In the genomic region with DNA sequence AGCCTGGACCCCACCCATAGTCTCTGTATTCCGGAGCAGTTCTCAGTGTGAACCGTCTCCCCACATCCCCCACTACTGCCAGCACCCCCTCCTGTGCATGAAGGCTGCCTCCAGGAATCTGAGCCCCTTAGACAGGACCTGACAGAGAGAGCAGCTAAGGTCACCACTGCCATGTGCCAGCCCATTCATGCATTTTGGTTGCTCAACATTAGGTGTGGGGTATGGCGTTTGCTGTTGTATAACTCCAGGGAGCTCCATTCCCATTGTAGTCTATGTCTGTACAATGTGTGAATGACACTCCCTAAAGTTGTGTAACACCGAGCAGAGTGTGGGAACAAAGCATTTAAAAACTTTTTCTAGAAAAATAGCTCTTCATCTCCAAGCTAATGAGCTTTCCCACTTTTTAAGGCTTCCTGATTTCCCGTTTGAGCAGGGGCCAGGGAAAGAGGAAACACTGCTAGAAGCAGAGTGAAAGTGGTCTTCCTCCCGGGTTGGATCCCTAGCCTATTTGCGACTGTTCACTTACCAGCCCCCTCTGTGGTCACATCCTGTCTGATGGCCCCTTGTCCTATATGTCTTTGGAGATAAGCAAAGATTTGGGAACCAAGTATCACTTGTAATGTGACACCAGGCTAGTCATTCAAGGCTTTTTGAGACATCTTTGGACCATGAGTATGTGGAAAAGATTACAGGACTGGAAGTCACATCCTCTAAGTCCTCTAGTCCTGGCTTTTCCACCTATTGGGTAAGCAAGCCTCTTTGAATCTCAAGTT, we compare ENCODE assay signal across 9 cellular contexts. TPM values are rescaled to one million over a fixed set of nuclear protein-coding genes. Genes with fewer than 3 reads are reported as not detected.
A peak's percentile ranks its signal among the peaks of the same experiment; 100 is the strongest.
DNase-seq lines count a peak whose midpoint lies in the region; ATAC-seq and TF ChIP-seq lines count a peak whose summit lies in the region.
"Had no signal": no experiment of that assay in that cellular context is flagged by ENCODE, and none has a peak within 500 bp of the region (broad histone marks: within the 10 kb centered on the region; RNA-seq: fewer than 3 reads in every experiment).

No MANE protein-coding gene starts in this region.

- H3K79me2 ChIP-seq in mesendoderm (ENCODE audit: control insufficient read depth, insufficient read depth, low read length), result no peaks in the 10 kb centered on the region

- no CpG with 5 or more reads among the region's 7 CpGs for WGBS in mesendoderm (ENCODE audit: extremely low coverage, insufficient coverage, low lambda C conversion rate)

- H3K56ac ChIP-seq in mesendoderm (ENCODE audit: low read length), result peak overlapping the region; percentile 75

- peak overlapping the region; percentile 41 for H3K9ac ChIP-seq in mesendoderm (ENCODE audit: low read length)

- no peak overlapping the region for H2BK15ac ChIP-seq in mesendoderm (replicated peaks; ENCODE audit: low read depth)

- H3K27me3 ChIP-seq in mesendoderm (ENCODE audit: insufficient read depth, low read length, poor library complexity) (no peaks in the 10 kb centered on the region), uterus (no peaks in the 10 kb centered on the region), MG63 (no peaks in the 10 kb centered on the region)

- intact Hi-C loops in Right ventricle myocardium inferior (cut with DNase I) (loop anchor here (2.0 kb wide), 1 partner anchor 75 kb away; no protein-coding TSS in a partner anchor), cardiac septum (cut with DNase I) (loop anchor here (5.0 kb wide), 1 partner anchor 57 kb away; no protein-coding TSS in a partner anchor), uterus (cut with DNase I; ENCODE audit: low total_unique reads) (no loop called here), mucosa of descending colon (cut with DNase I, micrococcal nuclease) (no loop called here)

- H3K27ac ChIP-seq in epithelial cell of prostate (peak overlapping the region; percentile 86), mesendoderm (ENCODE audit: low read depth, low read length) (no peak overlapping the region), uterus (peak overlapping the region; percentile 90 to 100)
- H3K27ac ChIP-seq: neutrophil had no signal

- H3K9me3 ChIP-seq in uterus (no peaks in the 10 kb centered on the region), mucosa of descending colon (no peaks in the 10 kb centered on the region), MG63 (no peaks in the 10 kb centered on the region)
- H3K9me3 ChIP-seq: neutrophil had no signal

- H3K4me3 ChIP-seq in mesendoderm (ENCODE audit: low read length) (no peak overlapping the region), uterus (no peak overlapping the region), mucosa of descending colon (no peak overlapping the region), MG63 (no peak overlapping the region)

- H3K4me2 ChIP-seq in mesendoderm (ENCODE audit: low read length), result no peak overlapping the region

- DNase-seq in Right ventricle myocardium inferior (ENCODE audit: missing footprints) (no peak), cardiac septum (ENCODE audit: low spot score) (no peak), epithelial cell of prostate (ENCODE audit: low read depth, low spot score) (peak; percentile 73), mesendoderm (no peak), uterus (no peak), mucosa of descending colon (no peak), MG63 (no peak), NCI-H2029 (lab: John Stamatoyannopoulos, UW) (no peak)

- peak overlapping the region; percentile 30 for H2BK120ac ChIP-seq in mesendoderm (ENCODE audit: low read depth, low read length)

- H3K4me1 ChIP-seq in mesendoderm (ENCODE audit: control insufficient read depth, low read depth, low read length) (peaks cover 30% of the 10 kb centered on the region), uterus (peaks cover 6 to 24% of the 10 kb centered on the region in 2 donors), mucosa of descending colon (ENCODE audit: low read depth) (peaks cover under 1% of the 10 kb centered on the region)

- H3K23ac ChIP-seq in mesendoderm (ENCODE audit: low read length), result peak overlapping the region; percentile 33

- H3K79me1 ChIP-seq in mesendoderm (ENCODE audit: low read length), result no peaks in the 10 kb centered on the region

- peak overlapping the region; percentile 33 for H2AK5ac ChIP-seq in mesendoderm (ENCODE audit: low read length)

- H3K18ac ChIP-seq in mesendoderm (ENCODE audit: low read length), result peak overlapping the region; percentile 4

- no peak overlapping the region for H4K8ac ChIP-seq in mesendoderm (ENCODE audit: low read depth, low read length)

- TF ChIP-seq CTCF in uterus (IDR thresholded peaks at IDR 0.05), result no peak
- TF ChIP-seq CTCF in mucosa of descending colon (IDR thresholded peaks at IDR 0.05), result no peak

- ATAC-seq in Right ventricle myocardium inferior (peak; percentile 27), mucosa of descending colon (no peak)

- no peak for TF ChIP-seq POLR2A in uterus (IDR thresholded peaks at IDR 0.05)

- peaks cover 9% of the 10 kb centered on the region for H3K36me3 ChIP-seq in mesendoderm (ENCODE audit: control insufficient read depth, insufficient read depth, low read length)
- no peaks in the 10 kb centered on the region for H3K36me3 ChIP-seq in uterus
- H3K36me3 ChIP-seq in mucosa of descending colon (ENCODE audit: low read depth), result no peaks in the 10 kb centered on the region
- H3K36me3 ChIP-seq in MG63, result no peaks in the 10 kb centered on the region
- H3K36me3 ChIP-seq: neutrophil had no signal

- peak overlapping the region; percentile 77 for H2BK5ac ChIP-seq in mesendoderm (ENCODE audit: low read length)

- no peak overlapping the region for H3K4ac ChIP-seq in mesendoderm (ENCODE audit: low read depth, low read length)

- H4K5ac ChIP-seq in mesendoderm (ENCODE audit: low read length), result no peak overlapping the region

RNA-seq across cellular contexts. Expression of gene DNAJB5, which starts 5.9 kb away (rescaled TPM):
- total RNA-seq in Right ventricle myocardium inferior, result 66.5 TPM
- total RNA-seq in cardiac septum, result 133 TPM
- 24.8 TPM for polyA plus RNA-seq in mesendoderm (2013, experiment 1 of 2)
- 25.9 TPM for polyA plus RNA-seq in mesendoderm (2013, experiment 2 of 2)
- 10 to 100 TPM in 3 of 4 donors, 1 to 10 TPM in 1; 9.7 to 45.0 (median 25.1) TPM for total RNA-seq in uterus
- 10 to 100 TPM in 1 of 3 donors, 1 to 10 TPM in 2; 1.2 to 32.9 (median 5.8) TPM for total RNA-seq in mucosa of descending colon
- total RNA-seq in MG63 (2014; rRNA removed; shearing (Covaris generic); ENCODE audit: low replicate concordance), result 3.7 and 4.1 TPM in 2 replicates

RNA-seq across cellular contexts. Expression of gene PHF24, which starts 37.4 kb away (rescaled TPM):
- total RNA-seq in Right ventricle myocardium inferior, result 0.22 TPM
- total RNA-seq in cardiac septum, result 0.57 TPM
- polyA plus RNA-seq in mesendoderm (2013, experiment 1 of 2), result 0.11 TPM
- 0.11 TPM for polyA plus RNA-seq in mesendoderm (2013, experiment 2 of 2)
- total RNA-seq in uterus, result 1 to 10 TPM in 1 of 4 donors, under 1 TPM in 3; under 0.01 to 1.5 (median 0.81) TPM
- 1 to 10 TPM in 1 of 3 donors, under 1 TPM in 1, not detected in 1; 0.55 to 1.3 TPM for total RNA-seq in mucosa of descending colon
- total RNA-seq in MG63 (2014; rRNA removed; shearing (Covaris generic); ENCODE audit: low replicate concordance), result not detected in 2 replicates

Comparison
In these comparisons a context has a peak if more than half of its experiments do, and no peak if none do; other contexts are left out.
1. intact Hi-C loops: an anchor here in Right ventricle myocardium inferior (2.0 kb wide) and cardiac septum (5.0 kb wide); none called in uterus and mucosa of descending colon.